22 cellular contexts compared by ENCODE assay signal in genomic region chr16:4359914-4360313, GRCh38.
"Had no signal": no experiment of that assay in that cellular context is flagged by ENCODE, and none has a peak within 500 bp of the region (broad histone marks: within the 10 kb centered on the region; RNA-seq: fewer than 3 reads in every experiment).

No MANE protein-coding gene starts in this region.

- H3K27me3 ChIP-seq: esophagus squamous epithelium, heart right ventricle, left lung, testis, tibial nerve, upper lobe of left lung had no signal

- H3K4me3 ChIP-seq: esophagus squamous epithelium, heart right ventricle, left lung, mucosa of descending colon, testis, tibial nerve, upper lobe of left lung had no signal

- H3K4me1 ChIP-seq: heart right ventricle, left lung, parathyroid adenoma, testis had no signal

- H3K27ac Mint-ChIP-seq: mesothelial cell of epicardium; natural killer cell treated with Interleukin-12 subunit alpha and Interleukin-12 subunit beta and Interleukin-15 and Interleukin-18, amount 100 ng/mL, for 72 hours; progenitor cell of endocrine pancreas; stimulated activated memory B cell treated with anti-CD40 and anti-IgM and Interleukin-4, amounts not matched to agents 10 μg/mL and 1 μg/mL and 100 μg/mL, for 72 hours had no signal

- H2AFZ ChIP-seq: parathyroid adenoma had no signal

- H3K4me1 Mint-ChIP-seq: mesothelial cell of epicardium, neural crest cell had no signal

- H3K27me3 Mint-ChIP-seq: effector memory CD8-positive, alpha-beta T cell; naive B cell; natural killer cell treated with Interleukin-12 subunit alpha and Interleukin-12 subunit beta and Interleukin-15 and Interleukin-18, amount 100 ng/mL, for 72 hours; progenitor cell of endocrine pancreas; stimulated activated memory B cell treated with anti-CD40 and anti-IgM and Interleukin-4, amounts not matched to agents 10 μg/mL and 1 μg/mL and 100 μg/mL, for 72 hours had no signal

- H3K9ac ChIP-seq: parathyroid adenoma had no signal

- H3K9me3 Mint-ChIP-seq: effector memory CD8-positive, alpha-beta T cell; mesothelial cell of epicardium; naive B cell; natural killer cell treated with Interleukin-12 subunit alpha and Interleukin-12 subunit beta and Interleukin-15 and Interleukin-18, amount 100 ng/mL, for 72 hours; neural crest cell; stimulated activated memory B cell treated with anti-CD40 and anti-IgM and Interleukin-4, amounts not matched to agents 10 μg/mL and 1 μg/mL and 100 μg/mL, for 72 hours had no signal

- ATAC-seq: stimulated activated memory B cell treated with anti-CD40 and anti-IgM and Interleukin-4, amounts not matched to agents 10 μg/mL and 1 μg/mL and 100 μg/mL, for 72 hours had no signal

- H3K36me3 Mint-ChIP-seq: naive B cell; natural killer cell treated with Interleukin-12 subunit alpha and Interleukin-12 subunit beta and Interleukin-15 and Interleukin-18, amount 100 ng/mL, for 72 hours had no signal

- H3K27ac ChIP-seq: esophagus squamous epithelium, heart right ventricle, left lung, parathyroid adenoma, testis, tibial nerve, upper lobe of left lung had no signal

- H3K4me3 Mint-ChIP-seq: mesothelial cell of epicardium; naive B cell; natural killer cell treated with Interleukin-12 subunit alpha and Interleukin-12 subunit beta and Interleukin-15 and Interleukin-18, amount 100 ng/mL, for 72 hours; neural crest cell; stimulated activated memory B cell treated with anti-CD40 and anti-IgM and Interleukin-4, amounts not matched to agents 10 μg/mL and 1 μg/mL and 100 μg/mL, for 72 hours had no signal

- H3K9me3 ChIP-seq: esophagus squamous epithelium, heart right ventricle, left lung, mucosa of descending colon, testis, tibial nerve, upper lobe of left lung had no signal

- DNase-seq: cortex of kidney; effector memory CD8-positive, alpha-beta T cell; esophagus squamous epithelium; foreskin melanocyte; glutamatergic neuron; hippocampal formation; left cardiac atrium; mucosa of descending colon; naive B cell; stimulated activated CD4-positive, alpha-beta T cell treated with anti-CD3 and anti-CD28 coated beads, Interleukin-4, amount 100 ng/mL, for 24 hours; stimulated activated naive CD8-positive, alpha-beta T cell treated with anti-CD3 and anti-CD28 coated beads, Interleukin-15, Interleukin-2, amounts not matched to agents 100 U/mL and 50 U/mL, for 24 hours; testis had no signal

- H3K79me2 ChIP-seq: parathyroid adenoma had no signal
